ENCODE assay signal across 17 cellular contexts in the genomic region with DNA sequence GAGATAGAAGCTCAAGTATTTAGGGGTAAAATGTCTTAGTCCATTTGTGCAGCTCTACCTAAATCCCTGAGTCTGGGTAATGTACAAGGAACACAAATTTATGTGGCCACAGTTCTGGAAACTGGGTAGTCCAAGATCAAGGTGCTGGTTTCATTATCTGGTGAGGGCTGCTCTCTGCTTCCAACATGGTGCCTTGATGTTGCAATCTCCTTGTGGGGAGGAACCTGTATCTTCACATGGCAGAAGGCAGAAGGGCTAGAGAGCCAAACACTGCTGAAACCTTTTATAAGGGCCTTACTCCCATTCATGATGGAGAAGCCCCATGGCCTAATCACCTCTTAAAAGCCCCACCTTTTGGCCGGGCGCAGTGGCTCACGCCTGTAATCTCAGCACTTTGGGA.
"Had no signal": no experiment of that assay in that cellular context is flagged by ENCODE, and none has a peak within 500 bp of the region (broad histone marks: within the 10 kb centered on the region; RNA-seq: fewer than 3 reads in every experiment).

No MANE protein-coding gene starts in this region.

- H3K4me1 ChIP-seq: right atrium auricular region had no signal

- H3K4me3 Mint-ChIP-seq: endodermal cell; naive thymus-derived CD4-positive, alpha-beta T cell had no signal

- H3K9me3 Mint-ChIP-seq: endodermal cell; naive thymus-derived CD4-positive, alpha-beta T cell had no signal

- ATAC-seq: heart left ventricle; left colon; naive thymus-derived CD4-positive, alpha-beta T cell had no signal

- H3K4me3 ChIP-seq: coronary artery, heart left ventricle, right atrium auricular region, stomach, thoracic aorta, transverse colon had no signal

- H3K27me3 Mint-ChIP-seq: naive thymus-derived CD4-positive, alpha-beta T cell had no signal

- H3K27ac Mint-ChIP-seq: endodermal cell; naive thymus-derived CD4-positive, alpha-beta T cell had no signal

- H3K27ac ChIP-seq: coronary artery, heart left ventricle, neutrophil, right atrium auricular region, stomach, thoracic aorta, transverse colon had no signal

- H3K4me1 Mint-ChIP-seq: endodermal cell had no signal

- H3K9me3 ChIP-seq: heart left ventricle, neutrophil, right atrium auricular region, stomach, thoracic aorta, transverse colon had no signal

- DNase-seq: effector CD4-positive, alpha-beta T cell; endodermal cell; heart left ventricle; hippocampal formation; left colon; mammary epithelial cell; naive thymus-derived CD4-positive, alpha-beta T cell; small intestine; stimulated activated CD4-positive, alpha-beta T cell treated with anti-CD3 and anti-CD28 coated beads, Interleukin-12 subunit alpha, Interleukin-12 subunit beta, amount 100 ng/mL, for 4 hours; stimulated activated naive CD4-positive, alpha-beta T cell; stomach; substantia nigra; transverse colon had no signal

- H3K27me3 ChIP-seq: heart left ventricle, neutrophil, right atrium auricular region, stomach, transverse colon had no signal
